ENCODE assay signal across 1 cellular context in the genomic region with DNA sequence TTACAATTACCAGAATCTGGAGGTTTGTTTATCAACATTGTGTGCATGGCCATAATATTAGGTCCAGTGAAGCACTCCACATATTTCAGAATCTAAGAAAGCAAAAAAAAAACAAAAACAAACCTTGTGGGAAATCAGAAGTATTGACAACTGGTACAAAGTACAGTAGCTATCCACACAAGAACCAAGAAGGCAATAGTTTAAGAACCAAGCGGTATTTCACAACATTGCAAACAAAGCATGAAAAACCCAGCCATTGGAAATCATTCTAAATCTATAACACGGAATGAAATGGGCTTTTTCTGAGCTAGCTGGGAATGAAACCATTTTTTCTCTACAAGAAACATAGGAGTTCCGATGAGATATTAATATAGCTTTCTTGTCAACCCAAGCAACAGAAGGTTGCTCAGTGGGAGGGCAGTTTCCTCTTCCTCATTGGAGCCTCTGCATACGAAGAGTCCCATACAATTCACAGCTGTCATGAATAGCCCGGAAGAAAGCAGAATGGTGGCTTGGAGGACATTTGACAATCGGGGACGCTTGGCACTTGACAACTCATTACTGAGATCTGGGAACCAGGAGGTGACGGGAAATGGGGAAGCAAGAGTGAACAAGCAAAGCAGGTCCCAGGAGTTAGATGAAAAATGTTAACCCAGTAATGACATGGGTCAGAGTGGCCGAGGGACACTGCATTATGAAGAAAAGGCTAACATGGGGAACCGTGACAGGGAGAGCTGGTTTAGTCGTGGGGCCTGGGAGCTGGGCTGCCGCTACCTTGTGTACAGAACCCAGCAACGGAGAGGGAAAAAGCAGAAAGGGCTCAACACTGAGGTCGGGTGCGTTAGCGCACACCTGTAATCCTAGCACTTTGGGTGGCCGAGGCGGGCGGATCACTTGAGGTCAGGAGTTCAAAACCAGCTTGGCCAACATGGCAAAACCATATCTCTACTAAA.
TF ChIP-seq lines count a peak whose summit lies in the region.

No MANE protein-coding gene starts in this region.

TF ChIP-seq in HepG2, 621 proteins besides CTCF, POLR2A, EP300 and RAD21 (continued from another document and continues in another):
- TF ChIP-seq, protein P1, sequence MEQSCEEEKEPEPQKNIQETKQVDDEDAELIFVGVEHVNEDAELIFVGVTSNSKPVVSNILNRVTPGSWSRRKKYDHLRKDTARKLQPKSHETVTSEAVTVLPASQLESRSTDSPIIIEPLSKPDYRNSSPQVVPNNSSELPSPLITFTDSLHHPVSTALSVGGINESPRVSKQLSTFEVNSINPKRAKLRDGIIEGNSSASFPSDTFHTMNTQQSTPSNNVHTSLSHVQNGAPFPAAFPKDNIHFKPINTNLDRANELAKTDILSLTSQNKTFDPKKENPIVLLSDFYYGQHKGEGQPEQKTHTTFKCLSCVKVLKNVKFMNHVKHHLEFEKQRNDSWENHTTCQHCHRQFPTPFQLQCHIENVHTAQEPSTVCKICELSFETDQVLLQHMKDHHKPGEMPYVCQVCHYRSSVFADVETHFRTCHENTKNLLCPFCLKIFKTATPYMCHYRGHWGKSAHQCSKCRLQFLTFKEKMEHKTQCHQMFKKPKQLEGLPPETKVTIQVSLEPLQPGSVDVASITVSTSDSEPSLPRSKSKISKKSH (CRISPR knock-in tag; IDR thresholded peaks at IDR 0.05; ENCODE audit: borderline replicate concordance) = no peak
- TF ChIP-seq, protein P2, sequence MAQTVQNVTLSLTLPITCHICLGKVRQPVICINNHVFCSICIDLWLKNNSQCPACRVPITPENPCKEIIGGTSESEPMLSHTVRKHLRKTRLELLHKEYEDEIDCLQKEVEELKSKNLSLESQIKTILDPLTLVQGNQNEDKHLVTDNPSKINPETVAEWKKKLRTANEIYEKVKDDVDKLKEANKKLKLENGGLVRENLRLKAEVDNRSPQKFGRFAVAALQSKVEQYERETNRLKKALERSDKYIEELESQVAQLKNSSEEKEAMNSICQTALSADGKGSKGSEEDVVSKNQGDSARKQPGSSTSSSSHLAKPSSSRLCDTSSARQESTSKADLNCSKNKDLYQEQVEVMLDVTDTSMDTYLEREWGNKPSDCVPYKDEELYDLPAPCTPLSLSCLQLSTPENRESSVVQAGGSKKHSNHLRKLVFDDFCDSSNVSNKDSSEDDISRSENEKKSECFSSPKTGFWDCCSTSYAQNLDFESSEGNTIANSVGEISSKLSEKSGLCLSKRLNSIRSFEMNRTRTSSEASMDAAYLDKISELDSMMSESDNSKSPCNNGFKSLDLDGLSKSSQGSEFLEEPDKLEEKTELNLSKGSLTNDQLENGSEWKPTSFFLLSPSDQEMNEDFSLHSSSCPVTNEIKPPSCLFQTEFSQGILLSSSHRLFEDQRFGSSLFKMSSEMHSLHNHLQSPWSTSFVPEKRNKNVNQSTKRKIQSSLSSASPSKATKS (CRISPR knock-in tag; IDR thresholded peaks at IDR 0.05) = no peak
- TF ChIP-seq MIER2 (CRISPR knock-in tag; IDR thresholded peaks at IDR 0.05) (no peak), TGIF2 (CRISPR knock-in tag; IDR thresholded peaks at IDR 0.05) (no peak), ZNF17 (CRISPR knock-in tag; IDR thresholded peaks at IDR 0.05) (no peak), ZNF383 (CRISPR knock-in tag; IDR thresholded peaks at IDR 0.05; ENCODE audit: borderline replicate concordance) (no peak), ZNF546 (CRISPR knock-in tag; conservative IDR thresholded peaks at IDR 0.05) (no peak), ISL2 (CRISPR knock-in tag; IDR thresholded peaks at IDR 0.05) (peak; percentile 58; the same call in 1 of the 2 replicates), NR2F6 (IDR thresholded peaks at IDR 0.05) (no peak), NR2F6 (CRISPR knock-in tag; IDR thresholded peaks at IDR 0.05) (0 out of 2 replicates have a peak, but pooled peaks have one; percentile 32), GABPB1 (CRISPR knock-in tag; IDR thresholded peaks at IDR 0.05) (no peak), AGO1 (IDR thresholded peaks at IDR 0.05; ENCODE audit: low read depth, low read length, poor library complexity, severe bottlenecking) (no peak), ADNP (CRISPR knock-in tag; IDR thresholded peaks at IDR 0.05) (no peak), PHF21A (CRISPR knock-in tag; IDR thresholded peaks at IDR 0.05) (no peak; the same call in 1 of the 2 replicates), RARA (CRISPR knock-in tag; IDR thresholded peaks at IDR 0.05) (peak; percentile 59; the same call in 1 of the 2 replicates), ZNF598 (CRISPR knock-in tag; IDR thresholded peaks at IDR 0.05; ENCODE audit: borderline replicate concordance) (no peak)
- TF ChIP-seq, protein P3, sequence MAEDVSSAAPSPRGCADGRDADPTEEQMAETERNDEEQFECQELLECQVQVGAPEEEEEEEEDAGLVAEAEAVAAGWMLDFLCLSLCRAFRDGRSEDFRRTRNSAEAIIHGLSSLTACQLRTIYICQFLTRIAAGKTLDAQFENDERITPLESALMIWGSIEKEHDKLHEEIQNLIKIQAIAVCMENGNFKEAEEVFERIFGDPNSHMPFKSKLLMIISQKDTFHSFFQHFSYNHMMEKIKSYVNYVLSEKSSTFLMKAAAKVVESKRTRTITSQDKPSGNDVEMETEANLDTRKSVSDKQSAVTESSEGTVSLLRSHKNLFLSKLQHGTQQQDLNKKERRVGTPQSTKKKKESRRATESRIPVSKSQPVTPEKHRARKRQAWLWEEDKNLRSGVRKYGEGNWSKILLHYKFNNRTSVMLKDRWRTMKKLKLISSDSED (CRISPR knock-in tag; IDR thresholded peaks at IDR 0.05) = no peak
- TF ChIP-seq, protein P4, sequence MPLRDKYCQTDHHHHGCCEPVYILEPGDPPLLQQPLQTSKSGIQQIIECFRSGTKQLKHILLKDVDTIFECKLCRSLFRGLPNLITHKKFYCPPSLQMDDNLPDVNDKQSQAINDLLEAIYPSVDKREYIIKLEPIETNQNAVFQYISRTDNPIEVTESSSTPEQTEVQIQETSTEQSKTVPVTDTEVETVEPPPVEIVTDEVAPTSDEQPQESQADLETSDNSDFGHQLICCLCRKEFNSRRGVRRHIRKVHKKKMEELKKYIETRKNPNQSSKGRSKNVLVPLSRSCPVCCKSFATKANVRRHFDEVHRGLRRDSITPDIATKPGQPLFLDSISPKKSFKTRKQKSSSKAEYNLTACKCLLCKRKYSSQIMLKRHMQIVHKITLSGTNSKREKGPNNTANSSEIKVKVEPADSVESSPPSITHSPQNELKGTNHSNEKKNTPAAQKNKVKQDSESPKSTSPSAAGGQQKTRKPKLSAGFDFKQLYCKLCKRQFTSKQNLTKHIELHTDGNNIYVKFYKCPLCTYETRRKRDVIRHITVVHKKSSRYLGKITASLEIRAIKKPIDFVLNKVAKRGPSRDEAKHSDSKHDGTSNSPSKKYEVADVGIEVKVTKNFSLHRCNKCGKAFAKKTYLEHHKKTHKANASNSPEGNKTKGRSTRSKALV (CRISPR knock-in tag; IDR thresholded peaks at IDR 0.05) = 0 out of 2 replicates have a peak, but pooled peaks have one; percentile 34
- TF ChIP-seq, protein P5, sequence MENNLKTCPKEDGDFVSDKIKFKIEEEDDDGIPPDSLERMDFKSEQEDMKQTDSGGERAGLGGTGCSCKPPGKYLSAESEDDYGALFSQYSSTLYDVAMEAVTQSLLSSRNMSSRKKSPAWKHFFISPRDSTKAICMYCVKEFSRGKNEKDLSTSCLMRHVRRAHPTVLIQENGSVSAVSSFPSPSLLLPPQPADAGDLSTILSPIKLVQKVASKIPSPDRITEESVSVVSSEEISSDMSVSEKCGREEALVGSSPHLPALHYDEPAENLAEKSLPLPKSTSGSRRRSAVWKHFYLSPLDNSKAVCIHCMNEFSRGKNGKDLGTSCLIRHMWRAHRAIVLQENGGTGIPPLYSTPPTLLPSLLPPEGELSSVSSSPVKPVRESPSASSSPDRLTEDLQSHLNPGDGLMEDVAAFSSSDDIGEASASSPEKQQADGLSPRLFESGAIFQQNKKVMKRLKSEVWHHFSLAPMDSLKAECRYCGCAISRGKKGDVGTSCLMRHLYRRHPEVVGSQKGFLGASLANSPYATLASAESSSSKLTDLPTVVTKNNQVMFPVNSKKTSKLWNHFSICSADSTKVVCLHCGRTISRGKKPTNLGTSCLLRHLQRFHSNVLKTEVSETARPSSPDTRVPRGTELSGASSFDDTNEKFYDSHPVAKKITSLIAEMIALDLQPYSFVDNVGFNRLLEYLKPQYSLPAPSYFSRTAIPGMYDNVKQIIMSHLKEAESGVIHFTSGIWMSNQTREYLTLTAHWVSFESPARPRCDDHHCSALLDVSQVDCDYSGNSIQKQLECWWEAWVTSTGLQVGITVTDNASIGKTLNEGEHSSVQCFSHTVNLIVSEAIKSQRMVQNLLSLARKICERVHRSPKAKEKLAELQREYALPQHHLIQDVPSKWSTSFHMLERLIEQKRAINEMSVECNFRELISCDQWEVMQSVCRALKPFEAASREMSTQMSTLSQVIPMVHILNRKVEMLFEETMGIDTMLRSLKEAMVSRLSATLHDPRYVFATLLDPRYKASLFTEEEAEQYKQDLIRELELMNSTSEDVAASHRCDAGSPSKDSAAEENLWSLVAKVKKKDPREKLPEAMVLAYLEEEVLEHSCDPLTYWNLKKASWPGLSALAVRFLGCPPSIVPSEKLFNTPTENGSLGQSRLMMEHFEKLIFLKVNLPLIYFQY (CRISPR knock-in tag; IDR thresholded peaks at IDR 0.05; ENCODE audit: borderline replicate concordance) = peak; percentile 54; the same call in 1 of the 2 replicates
- TF ChIP-seq, protein P6, sequence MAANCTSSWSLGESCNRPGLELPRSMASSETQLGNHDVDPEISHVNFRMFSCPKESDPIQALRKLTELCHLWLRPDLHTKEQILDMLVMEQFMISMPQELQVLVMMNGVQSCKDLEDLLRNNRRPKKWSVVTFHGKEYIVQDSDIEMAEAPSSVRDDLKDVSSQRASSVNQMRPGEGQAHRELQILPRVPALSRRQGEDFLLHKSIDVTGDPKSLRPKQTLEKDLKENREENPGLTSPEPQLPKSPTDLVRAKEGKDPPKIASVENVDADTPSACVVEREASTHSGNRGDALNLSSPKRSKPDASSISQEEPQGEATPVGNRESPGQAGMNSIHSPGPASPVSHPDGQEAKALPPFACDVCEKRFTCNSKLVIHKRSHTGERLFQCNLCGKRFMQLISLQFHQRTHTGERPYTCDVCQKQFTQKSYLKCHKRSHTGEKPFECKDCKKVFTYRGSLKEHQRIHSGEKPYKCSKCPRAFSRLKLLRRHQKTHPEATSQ (CRISPR knock-in tag; IDR thresholded peaks at IDR 0.05; ENCODE audit: borderline replicate concordance) = peak; percentile 23; the same call in 1 of the 2 replicates
- TF ChIP-seq, protein P7, sequence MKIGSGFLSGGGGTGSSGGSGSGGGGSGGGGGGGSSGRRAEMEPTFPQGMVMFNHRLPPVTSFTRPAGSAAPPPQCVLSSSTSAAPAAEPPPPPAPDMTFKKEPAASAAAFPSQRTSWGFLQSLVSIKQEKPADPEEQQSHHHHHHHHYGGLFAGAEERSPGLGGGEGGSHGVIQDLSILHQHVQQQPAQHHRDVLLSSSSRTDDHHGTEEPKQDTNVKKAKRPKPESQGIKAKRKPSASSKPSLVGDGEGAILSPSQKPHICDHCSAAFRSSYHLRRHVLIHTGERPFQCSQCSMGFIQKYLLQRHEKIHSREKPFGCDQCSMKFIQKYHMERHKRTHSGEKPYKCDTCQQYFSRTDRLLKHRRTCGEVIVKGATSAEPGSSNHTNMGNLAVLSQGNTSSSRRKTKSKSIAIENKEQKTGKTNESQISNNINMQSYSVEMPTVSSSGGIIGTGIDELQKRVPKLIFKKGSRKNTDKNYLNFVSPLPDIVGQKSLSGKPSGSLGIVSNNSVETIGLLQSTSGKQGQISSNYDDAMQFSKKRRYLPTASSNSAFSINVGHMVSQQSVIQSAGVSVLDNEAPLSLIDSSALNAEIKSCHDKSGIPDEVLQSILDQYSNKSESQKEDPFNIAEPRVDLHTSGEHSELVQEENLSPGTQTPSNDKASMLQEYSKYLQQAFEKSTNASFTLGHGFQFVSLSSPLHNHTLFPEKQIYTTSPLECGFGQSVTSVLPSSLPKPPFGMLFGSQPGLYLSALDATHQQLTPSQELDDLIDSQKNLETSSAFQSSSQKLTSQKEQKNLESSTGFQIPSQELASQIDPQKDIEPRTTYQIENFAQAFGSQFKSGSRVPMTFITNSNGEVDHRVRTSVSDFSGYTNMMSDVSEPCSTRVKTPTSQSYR (CRISPR knock-in tag; IDR thresholded peaks at IDR 0.05; ENCODE audit: borderline replicate concordance) = no peak
- TF ChIP-seq, protein P8, sequence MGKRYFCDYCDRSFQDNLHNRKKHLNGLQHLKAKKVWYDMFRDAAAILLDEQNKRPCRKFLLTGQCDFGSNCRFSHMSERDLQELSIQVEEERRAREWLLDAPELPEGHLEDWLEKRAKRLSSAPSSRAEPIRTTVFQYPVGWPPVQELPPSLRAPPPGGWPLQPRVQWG (CRISPR knock-in tag; IDR thresholded peaks at IDR 0.05; ENCODE audit: borderline replicate concordance, low read depth) = no peak
- TF ChIP-seq, protein P9, sequence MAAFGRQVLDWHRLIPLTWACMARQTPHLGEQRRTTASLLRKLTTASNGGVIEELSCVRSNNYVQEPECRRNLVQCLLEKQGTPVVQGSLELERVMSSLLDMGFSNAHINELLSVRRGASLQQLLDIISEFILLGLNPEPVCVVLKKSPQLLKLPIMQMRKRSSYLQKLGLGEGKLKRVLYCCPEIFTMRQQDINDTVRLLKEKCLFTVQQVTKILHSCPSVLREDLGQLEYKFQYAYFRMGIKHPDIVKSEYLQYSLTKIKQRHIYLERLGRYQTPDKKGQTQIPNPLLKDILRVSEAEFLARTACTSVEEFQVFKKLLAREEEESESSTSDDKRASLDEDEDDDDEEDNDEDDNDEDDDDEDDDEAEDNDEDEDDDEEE (CRISPR knock-in tag; IDR thresholded peaks at IDR 0.05) = no peak
